ENCODE assay signal across 8 cellular contexts in the genomic region with DNA sequence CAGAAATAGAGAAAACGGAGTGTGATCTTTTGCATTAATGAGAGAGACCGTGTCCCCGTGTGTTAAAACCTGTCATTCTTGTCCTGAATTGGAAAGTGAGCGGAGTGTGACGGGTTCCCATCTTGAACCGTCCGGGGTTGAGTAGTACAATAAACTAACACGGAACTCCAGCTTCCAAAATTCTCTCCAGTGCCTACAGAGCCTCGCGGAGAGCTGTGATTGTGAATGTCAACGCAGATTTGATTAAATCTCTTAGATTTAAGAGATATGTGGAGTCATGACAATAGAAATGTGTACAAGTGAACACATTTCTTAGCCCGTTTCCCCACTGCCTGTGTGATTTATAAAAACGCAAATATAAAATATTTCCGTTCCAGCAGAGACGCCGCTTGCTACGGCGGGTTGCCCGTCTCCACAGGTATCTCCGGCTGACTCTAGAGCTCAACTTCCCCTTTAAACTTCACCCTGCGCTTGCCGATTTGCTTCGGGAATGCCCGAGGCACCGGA. TPM values are rescaled to one million over a fixed set of nuclear protein-coding genes. Genes with fewer than 3 reads are reported as not detected.
DNase-seq lines count a peak whose midpoint lies in the region; ATAC-seq and TF ChIP-seq lines count a peak whose summit lies in the region.

No MANE protein-coding gene starts in this region.

- H3K79me1 ChIP-seq in IMR-90 (ENCODE audit: low read depth in 1 of 2, low read length in 2 of 2): peaks cover 0 to 11% of the 10 kb centered on the region in 2 experiments; a peak in 2 of 4 replicates

- no peaks in the 10 kb centered on the region for H3K4me1 ChIP-seq in IMR-90 (ENCODE audit: control insufficient read depth, insufficient read depth, low read length)

- H3K9ac ChIP-seq in IMR-90 (ENCODE audit: low read depth, low read length): peak overlapping the region; percentile 88

- intact Hi-C loops in IMR-90 (cut with micrococcal nuclease): loop anchor here (2.0 to 5.0 kb wide), 3 partner anchors 136 to 356 kb away; no protein-coding TSS in a partner anchor

- H4K8ac ChIP-seq in IMR-90 (ENCODE audit: low read depth in 2 of 2, low read length in 2 of 2): peak overlapping the region; percentile 75 to 79

- dilution Hi-C loops in IMR-90 (cut with HindIII; ENCODE audit: low sequenced_read_pairs, unreplicated experiment): no loop called here

- peak overlapping the region; percentile 35 for H2BK120ac ChIP-seq in IMR-90 (ENCODE audit: low read depth, low read length)

- H3K36me3 ChIP-seq in IMR-90 (ENCODE audit: control insufficient read depth, insufficient read depth, low read length): peaks cover 11% of the 10 kb centered on the region

- 0% methylated on average over 9 of the region's 25 CpGs; no CpG with 5 or more reads in 1 of the 2 experiments for WGBS in IMR-90 (ENCODE audit: extremely low coverage in 2 of 2, insufficient read length in 1 of 2), 2 experiments

- H3K27ac ChIP-seq in IMR-90 (ENCODE audit: insufficient read depth, low read length): peak overlapping the region; percentile 89

- ATAC-seq in GM21619 (IDR thresholded peaks at IDR 0.05; ENCODE audit: unreplicated experiment): peak; percentile 26
- ATAC-seq in IMR-90 (ENCODE audit: low read depth): peak; percentile 60
- peak; percentile 62 for ATAC-seq in SK-N-SH treated with all-trans-retinoic acid at 6 μM for 48 hours

- peak overlapping the region; percentile 68 for H4K91ac ChIP-seq in IMR-90 (ENCODE audit: insufficient read depth, low read depth, low read length)

- H3K18ac ChIP-seq in IMR-90 (ENCODE audit: low read depth, low read length): peak overlapping the region; percentile 58

- H3K14ac ChIP-seq in IMR-90 (replicated peaks; ENCODE audit: low read depth, low read length): peak overlapping the region; percentile 94

- H2AFZ ChIP-seq in IMR-90 (replicated peaks; ENCODE audit: low read length, poor library complexity): peak overlapping the region; percentile 94

- peak overlapping the region; percentile 74 for H4K5ac ChIP-seq in IMR-90 (ENCODE audit: low read depth, low read length)

- peak overlapping the region; percentile 86 for H3K4ac ChIP-seq in IMR-90 (ENCODE audit: low read depth, low read length)

- peak overlapping the region; percentile 80 for H3K56ac ChIP-seq in IMR-90 (ENCODE audit: extremely low read depth, insufficient read depth, low read length)

- no peak overlapping the region for H2AK9ac ChIP-seq in IMR-90 (replicated peaks; ENCODE audit: low read depth, low read length, poor library complexity)

- H3K4me3 ChIP-seq in GM08714 (ENCODE audit: low read length) (peak overlapping the region; percentile 95), IMR-90 (ENCODE audit: insufficient read depth, low read depth, low read length) (peak overlapping the region; percentile 84), choroid plexus epithelial cell (ENCODE audit: low read depth, low read length) (peak overlapping the region; percentile 93)

- in situ Hi-C loops in IMR-90 (cut with MboI; ENCODE audit: low sequenced_read_pairs): no loop called here

- CTCF ChIA-PET in IMR-90 (lab: Yijun Ruan, JAX): interaction anchor here (0.5 to 1.4 kb wide), 4 partner anchors 10 to 357 kb away, joined by 3 to 5 read pairs (median 4); no protein-coding TSS in a partner anchor

- no peak for TF ChIP-seq RAD21 in IMR-90 (IDR thresholded peaks at IDR 0.05; ENCODE audit: low read length)

- no peak for TF ChIP-seq POLR2A in IMR-90 (IDR thresholded peaks at IDR 0.05; ENCODE audit: low read depth, low read length)

- DNase-seq in IMR-90 (peak; percentile 41), choroid plexus epithelial cell (ENCODE audit: low read depth) (no peak), left kidney (ENCODE audit: low read depth, low spot score) (peak; percentile 84), inferior parietal cortex (ENCODE audit: extremely low spot score) (no peak)
- peak; percentile 2 to 5 for DNase-seq in stimulated activated CD8-positive, alpha-beta memory T cell treated with anti-CD3 and anti-CD28 coated beads, Interleukin-2, amount 100 ng/mL, for 48 hours (ENCODE audit: low read depth in 2 of 2)

- peak overlapping the region; percentile 94 for H3K4me2 ChIP-seq in IMR-90 (ENCODE audit: low read depth, low read length)

- H3K9me1 ChIP-seq in IMR-90 (ENCODE audit: insufficient read depth, low read length): no peaks in the 10 kb centered on the region

- 0 out of 2 replicates have a peak, but pooled peaks cover 2% of the 10 kb centered on the region for H3K27me3 ChIP-seq in IMR-90 (ENCODE audit: control insufficient read depth, insufficient read depth, low read length)

- peak overlapping the region; percentile 86 for H2BK5ac ChIP-seq in IMR-90 (ENCODE audit: low read depth, low read length, poor library complexity, severe bottlenecking)

- H2AK5ac ChIP-seq in IMR-90 (ENCODE audit: low read depth, low read length): no peak overlapping the region

- POLR2A ChIA-PET in IMR-90 (lab: Charles Lee; ENCODE audit: unreplicated experiment): interaction anchor here (0.6 to 1.4 kb wide), 3 partner anchors 61 to 115 kb away, joined by 3 to 4 read pairs (median 3); no protein-coding TSS in a partner anchor

- H4K20me1 ChIP-seq in IMR-90 (ENCODE audit: insufficient read depth, low read length): peaks cover 8% of the 10 kb centered on the region; the same call in 1 of the 2 replicates

- H2BK15ac ChIP-seq in IMR-90 (ENCODE audit: low read depth, low read length): peak overlapping the region; percentile 32; the same call in 1 of the 3 replicates

- 0 out of 2 replicates have a peak overlapping the region, but pooled peaks have one; percentile 12 for H2BK20ac ChIP-seq in IMR-90 (ENCODE audit: low read depth, low read length)

- TF ChIP-seq CTCF in IMR-90 (conservative IDR thresholded peaks at IDR 0.05; ENCODE audit: low read depth, low read length): no peak
- TF ChIP-seq CTCF in choroid plexus epithelial cell (conservative IDR thresholded peaks at IDR 0.05; ENCODE audit: low read depth, low read length): no peak

- BruUV-seq in IMR-90 (replicated peaks; lab: Mats Ljungman, UMichigan): no TSS peak

- H3K9me3 ChIP-seq in IMR-90 (ENCODE audit: control insufficient read depth, insufficient read depth, low read length): no peaks in the 10 kb centered on the region

- H3K23ac ChIP-seq in IMR-90 (ENCODE audit: low read depth, low read length): peak overlapping the region; percentile 49

TF ChIP-seq in IMR-90, 13 proteins besides CTCF, POLR2A, EP300 and RAD21 (continues in another document):
- no peak for TF ChIP-seq MAZ (IDR thresholded peaks at IDR 0.05; ENCODE audit: borderline replicate concordance, low read depth, low read length)
- TF ChIP-seq, protein P1, sequence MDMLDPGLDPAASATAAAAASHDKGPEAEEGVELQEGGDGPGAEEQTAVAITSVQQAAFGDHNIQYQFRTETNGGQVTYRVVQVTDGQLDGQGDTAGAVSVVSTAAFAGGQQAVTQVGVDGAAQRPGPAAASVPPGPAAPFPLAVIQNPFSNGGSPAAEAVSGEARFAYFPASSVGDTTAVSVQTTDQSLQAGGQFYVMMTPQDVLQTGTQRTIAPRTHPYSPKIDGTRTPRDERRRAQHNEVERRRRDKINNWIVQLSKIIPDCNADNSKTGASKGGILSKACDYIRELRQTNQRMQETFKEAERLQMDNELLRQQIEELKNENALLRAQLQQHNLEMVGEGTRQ (IDR thresholded peaks at IDR 0.05; ENCODE audit: low read depth, low read length): no peak
- TF ChIP-seq BHLHE40 (IDR thresholded peaks at IDR 0.05; ENCODE audit: low read depth, low read length): no peak
- no peak for TF ChIP-seq SMC3 (IDR thresholded peaks at IDR 0.05; ENCODE audit: low read depth, low read length)
- TF ChIP-seq NFE2L2 (IDR thresholded peaks at IDR 0.05; ENCODE audit: low read depth, low read length): no peak
- TF ChIP-seq CHD1 (IDR thresholded peaks at IDR 0.05; ENCODE audit: low read depth, low read length): no peak
- TF ChIP-seq RFX5 (IDR thresholded peaks at IDR 0.05; ENCODE audit: low read depth, low read length): no peak

TF ChIP-seq in SK-N-SH treated with all-trans-retinoic acid at 6 μM for 48 hours, 23 proteins besides CTCF, POLR2A, EP300 and RAD21 (continues in another document):
- TF ChIP-seq GLIS3 (CRISPR knock-in tag; IDR thresholded peaks at IDR 0.05) (no peak), SNAI2 (CRISPR knock-in tag; IDR thresholded peaks at IDR 0.05) (no peak), ESRRG (CRISPR knock-in tag; IDR thresholded peaks at IDR 0.05) (no peak), ZNF565 (CRISPR knock-in tag; conservative IDR thresholded peaks at IDR 0.05; ENCODE audit: low read depth) (no peak), ZNF70 (CRISPR knock-in tag; IDR thresholded peaks at IDR 0.05) (no peak)
- TF ChIP-seq, protein P2, sequence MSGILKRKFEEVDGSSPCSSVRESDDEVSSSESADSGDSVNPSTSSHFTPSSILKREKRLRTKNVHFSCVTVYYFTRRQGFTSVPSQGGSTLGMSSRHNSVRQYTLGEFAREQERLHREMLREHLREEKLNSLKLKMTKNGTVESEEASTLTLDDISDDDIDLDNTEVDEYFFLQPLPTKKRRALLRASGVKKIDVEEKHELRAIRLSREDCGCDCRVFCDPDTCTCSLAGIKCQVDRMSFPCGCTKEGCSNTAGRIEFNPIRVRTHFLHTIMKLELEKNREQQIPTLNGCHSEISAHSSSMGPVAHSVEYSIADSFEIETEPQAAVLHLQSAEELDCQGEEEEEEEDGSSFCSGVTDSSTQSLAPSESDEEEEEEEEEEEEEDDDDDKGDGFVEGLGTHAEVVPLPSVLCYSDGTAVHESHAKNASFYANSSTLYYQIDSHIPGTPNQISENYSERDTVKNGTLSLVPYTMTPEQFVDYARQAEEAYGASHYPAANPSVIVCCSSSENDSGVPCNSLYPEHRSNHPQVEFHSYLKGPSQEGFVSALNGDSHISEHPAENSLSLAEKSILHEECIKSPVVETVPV (CRISPR knock-in tag; IDR thresholded peaks at IDR 0.05): no peak
- TF ChIP-seq, protein P3, sequence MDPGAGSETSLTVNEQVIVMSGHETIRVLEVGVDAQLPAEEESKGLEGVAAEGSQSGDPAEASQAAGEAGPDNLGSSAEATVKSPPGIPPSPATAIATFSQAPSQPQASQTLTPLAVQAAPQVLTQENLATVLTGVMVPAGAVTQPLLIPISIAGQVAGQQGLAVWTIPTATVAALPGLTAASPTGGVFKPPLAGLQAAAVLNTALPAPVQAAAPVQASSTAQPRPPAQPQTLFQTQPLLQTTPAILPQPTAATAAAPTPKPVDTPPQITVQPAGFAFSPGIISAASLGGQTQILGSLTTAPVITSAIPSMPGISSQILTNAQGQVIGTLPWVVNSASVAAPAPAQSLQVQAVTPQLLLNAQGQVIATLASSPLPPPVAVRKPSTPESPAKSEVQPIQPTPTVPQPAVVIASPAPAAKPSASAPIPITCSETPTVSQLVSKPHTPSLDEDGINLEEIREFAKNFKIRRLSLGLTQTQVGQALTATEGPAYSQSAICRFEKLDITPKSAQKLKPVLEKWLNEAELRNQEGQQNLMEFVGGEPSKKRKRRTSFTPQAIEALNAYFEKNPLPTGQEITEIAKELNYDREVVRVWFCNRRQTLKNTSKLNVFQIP (CRISPR knock-in tag; IDR thresholded peaks at IDR 0.05; ENCODE audit: borderline replicate concordance, low read depth): no peak

RNA-seq across cellular contexts. Expression of a gene that starts 0.5 kb away (rescaled TPM):
- total RNA-seq in IMR-90 (2012; rRNA removed): 72.9 and 108 TPM in 2 replicates
- polyA plus RNA-seq in IMR-90 (2012; rRNA removed): 51.7 and 62.5 TPM in 2 replicates
- polyA plus RNA-seq in IMR-90 (2012; cell fraction: cytosol; rRNA removed): 7.0 and 16.0 TPM in 2 replicates
- 2.1 and 22.5 TPM in 2 replicates for polyA plus RNA-seq in IMR-90 (2012; cell fraction: nucleus; rRNA removed; ENCODE audit: low replicate concordance)

Comparison
In these comparisons a context has a peak if more than half of its experiments do, and no peak if none do; other contexts are left out.
1. DNase-seq: peak in IMR-90 (single experiment), left kidney (single experiment) and stimulated activated CD8-positive, alpha-beta memory T cell treated with anti-CD3 and anti-CD28 coated beads, Interleukin-2, amount 100 ng/mL, for 48 hours (2 of 2); none in choroid plexus epithelial cell (single experiment) and inferior parietal cortex (single experiment).
2. Peak in every context shown above with its lines, with median percentiles within 50 percentile points of each other: H3K4me3 ChIP-seq and ATAC-seq.